Comparison of ENCODE assay signal across 8 cellular contexts in genomic region chr10:70115948-70116682, GRCh38. TPM values are rescaled to one million over a fixed set of nuclear protein-coding genes. Genes with fewer than 3 reads are reported as not detected.
A peak's percentile ranks its signal among the peaks of the same experiment; 100 is the strongest.
DNase-seq lines count a peak whose midpoint lies in the region.

No MANE protein-coding gene starts in this region.

- DNase-seq in EH (ENCODE audit: low read depth): peak; percentile 37
- DNase-seq in HT1080 (ENCODE audit: low read depth): peak; percentile 15
- DNase-seq in T follicular helper cell (ENCODE audit: low read depth): peak; percentile 25
- peak; percentile 15 for DNase-seq in amniotic epithelial cell (ENCODE audit: low read depth)
- peak; percentile 90 for DNase-seq in iPS-NIHi11 (ENCODE audit: low spot score)
- DNase-seq in stimulated activated CD4-positive, alpha-beta T cell treated with anti-CD3 and anti-CD28 coated beads, Interleukin-1b, Interleukin-23, amount 100 ng/mL, for 4 hours (ENCODE audit: low read depth in 2 of 2): peak; percentile 22 to 49
- no peak for DNase-seq in dedifferentiated amniotic fluid mesenchymal stem cell (ENCODE audit: extremely low spot score)
- no peak for DNase-seq in middle frontal gyrus (ENCODE audit: extremely low spot score, low spot score)

RNA-seq across cellular contexts. Expression of gene AIFM2, which starts 16.5 kb away (rescaled TPM):
- total RNA-seq in HT1080 (2014; rRNA removed; shearing (Covaris generic)): 4.4 and 10.0 TPM in 2 replicates
- 9.1 and 10.7 TPM in 2 replicates for polyA plus RNA-seq in HT1080 (2015; cell fraction: cytosol; rRNA removed)
- polyA plus RNA-seq in HT1080 (2015; cell fraction: nucleus; rRNA removed): 8.5 and 9.0 TPM in 2 replicates

RNA-seq across cellular contexts. Expression of gene TYSND1, which starts 30.4 kb away (rescaled TPM):
- 6.3 and 8.3 TPM in 2 replicates for total RNA-seq in HT1080 (2014; rRNA removed; shearing (Covaris generic))
- 7.0 and 7.2 TPM in 2 replicates for polyA plus RNA-seq in HT1080 (2015; cell fraction: cytosol; rRNA removed)
- 19.2 and 19.6 TPM in 2 replicates for polyA plus RNA-seq in HT1080 (2015; cell fraction: nucleus; rRNA removed)

RNA-seq across cellular contexts. Expression of gene SAR1A, which starts 54.2 kb away (rescaled TPM):
- total RNA-seq in HT1080 (2014; rRNA removed; shearing (Covaris generic)): 83.6 and 101 TPM in 2 replicates
- 41.9 and 48.4 TPM in 2 replicates for polyA plus RNA-seq in HT1080 (2015; cell fraction: cytosol; rRNA removed)
- polyA plus RNA-seq in HT1080 (2015; cell fraction: nucleus; rRNA removed): 44.5 and 51.5 TPM in 2 replicates

Comparison
In these comparisons a context has a peak if more than half of its experiments do, and no peak if none do; other contexts are left out.
1. DNase-seq: peak in EH (single experiment), HT1080 (single experiment), T follicular helper cell (single experiment), amniotic epithelial cell (single experiment), iPS-NIHi11 (single experiment) and stimulated activated CD4-positive, alpha-beta T cell treated with anti-CD3 and anti-CD28 coated beads, Interleukin-1b, Interleukin-23, amount 100 ng/mL, for 4 hours (2 of 2); none in dedifferentiated amniotic fluid mesenchymal stem cell (single experiment) and middle frontal gyrus (single experiment).